In the genomic region with DNA sequence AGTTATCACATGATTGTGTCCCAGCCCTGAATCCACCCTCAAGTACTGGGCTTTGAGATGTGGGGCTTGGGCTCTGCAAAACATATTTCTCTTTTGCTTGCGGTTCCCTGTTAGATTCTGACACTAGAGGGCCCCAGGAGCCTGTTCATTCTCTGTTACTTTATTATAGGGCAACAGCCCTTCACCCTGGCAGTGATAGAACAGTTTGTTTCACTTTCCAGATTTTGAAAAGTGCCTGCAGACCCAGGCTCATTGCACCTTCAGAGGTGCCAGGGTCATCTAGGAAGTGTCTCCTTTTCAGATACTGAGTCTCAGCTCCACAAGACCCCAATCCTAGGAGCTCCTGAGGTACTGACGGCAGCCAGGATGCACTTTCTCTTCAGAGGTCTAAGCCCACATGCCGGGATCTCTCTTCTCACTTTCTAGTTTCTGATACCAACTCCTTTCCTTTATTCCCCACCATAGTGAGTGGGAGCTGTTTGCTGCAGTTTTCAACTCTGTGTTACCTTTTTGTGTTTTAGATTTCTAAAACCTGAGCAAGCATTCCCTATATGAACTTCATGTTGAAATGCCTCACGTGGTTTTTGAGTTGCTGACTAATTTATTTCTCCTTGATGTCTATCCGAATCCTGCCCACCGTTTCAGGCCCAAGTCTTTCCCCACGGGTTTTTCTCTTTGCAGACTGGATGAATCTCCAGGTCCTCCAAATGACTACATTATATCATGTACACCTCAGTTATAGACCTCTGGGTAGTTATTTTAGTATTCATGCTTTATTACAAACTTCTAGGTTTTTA, we compare ENCODE assay signal across 9 cellular contexts. TPM values are rescaled to one million over a fixed set of nuclear protein-coding genes. Genes with fewer than 3 reads are reported as not detected.
DNase-seq lines count a peak whose midpoint lies in the region; ATAC-seq, FAIRE-seq and TF ChIP-seq lines count a peak whose summit lies in the region.
"Had no signal": no experiment of that assay in that cellular context is flagged by ENCODE, and none has a peak within 500 bp of the region (broad histone marks: within the 10 kb centered on the region; RNA-seq: fewer than 3 reads in every experiment).

No MANE protein-coding gene starts in this region.

- H3K79me2 ChIP-seq in HepG2 (ENCODE audit: insufficient read depth, low read length): no peaks in the 10 kb centered on the region

- no peak overlapping the region for H3K27ac Mint-ChIP-seq in stimulated activated memory B cell treated with anti-CD40 and anti-IgM and Interleukin-4, amounts not matched to agents 10 μg/mL and 1 μg/mL and 100 μg/mL, for 72 hours

- peak; percentile 77 for FAIRE-seq in HepG2 (lab: Jason Lieb, UNC)

- in situ Hi-C loops in HepG2 (cut with HindIII; ENCODE audit: extremely low pct_ligation_motif_present, low pct_unique_long_range_greater_than_20kb): no loop called here

- TF ChIP-seq CTCF in VCaP (conservative IDR thresholded peaks at IDR 0.05): peak; percentile 92
- peak; percentile 89 for TF ChIP-seq CTCF in choroid plexus epithelial cell (conservative IDR thresholded peaks at IDR 0.05; ENCODE audit: low read depth, low read length)
- TF ChIP-seq CTCF in HepG2 (CRISPR knock-in tag; IDR thresholded peaks at IDR 0.05): peak; percentile 91

- peak overlapping the region; percentile 47 for H3K4me3 ChIP-seq in choroid plexus epithelial cell (ENCODE audit: low read depth, low read length)
- H3K4me3 ChIP-seq in HepG2 (replicated peaks in 1 of 3; ENCODE audit: insufficient read depth in 1 of 3, low read depth in 2 of 3, low read length in 3 of 3): peak overlapping the region; percentile 45 to 59 (median 57)
- H3K4me3 ChIP-seq: BLaER1 treated with 17β-estradiol and CSF1 and Interleukin-3, amounts not matched to agents 10 nM and 100 nM had no signal

- CTCF ChIA-PET in HepG2 (lab: Yijun Ruan, JAX; ENCODE audit: low intra/inter-chr PET ratio, low total read pairs): interaction anchor here (4.8 kb wide), 1 partner anchor 471 kb away, joined by 66 read pairs; no protein-coding TSS in a partner anchor

- H3K9me3 ChIP-seq in HepG2 (ENCODE audit: low read length): no peaks in the 10 kb centered on the region
- H3K9me3 ChIP-seq: BLaER1 treated with 17β-estradiol and CSF1 and Interleukin-3, amounts not matched to agents 10 nM and 100 nM had no signal

- H3K9ac ChIP-seq in HepG2 (ENCODE audit: insufficient read depth, low read depth, low read length): peak overlapping the region; percentile 29
- H3K9ac ChIP-seq: BLaER1 treated with 17β-estradiol and CSF1 and Interleukin-3, amounts not matched to agents 10 nM and 100 nM had no signal

- H3K36me3 Mint-ChIP-seq in stimulated activated memory B cell treated with anti-CD40 and anti-IgM and Interleukin-4, amounts not matched to agents 10 μg/mL and 1 μg/mL and 100 μg/mL, for 72 hours: no peaks in the 10 kb centered on the region

- peaks cover 5% of the 10 kb centered on the region; the same call in 1 of the 2 replicates for H3K4me1 ChIP-seq in HepG2 (ENCODE audit: insufficient read depth, low read length)

- H3K9me3 Mint-ChIP-seq in stimulated activated memory B cell treated with anti-CD40 and anti-IgM and Interleukin-4, amounts not matched to agents 10 μg/mL and 1 μg/mL and 100 μg/mL, for 72 hours: no peaks in the 10 kb centered on the region

- DNase-seq in NCI-H1436 (lab: John Stamatoyannopoulos, UW): peak; percentile 69
- no peak for DNase-seq in NCI-H1436 treated with DMSO at 0.1 percent for 48 hours (lab: John Stamatoyannopoulos, UW)
- peak; percentile 70 for DNase-seq in NCI-H2227 (lab: John Stamatoyannopoulos, UW; ENCODE audit: unreplicated experiment)
- DNase-seq in choroid plexus epithelial cell (ENCODE audit: low read depth): peak; percentile 80
- peak; percentile 72 for DNase-seq in HepG2 (ENCODE audit: low spot score)

- peak; percentile 83 for TF ChIP-seq RAD21 in HepG2 (CRISPR knock-in tag; IDR thresholded peaks at IDR 0.05)

- peak overlapping the region; percentile 47 for H3K4me3 Mint-ChIP-seq in stimulated activated memory B cell treated with anti-CD40 and anti-IgM and Interleukin-4, amounts not matched to agents 10 μg/mL and 1 μg/mL and 100 μg/mL, for 72 hours

- 9% methylated on average over 7 of the region's 7 CpGs for WGBS in HepG2 (ENCODE audit: low lambda C conversion rate)

- peaks cover 0 to 6% of the 10 kb centered on the region in 2 experiments; a peak in 1 of 5 replicates for H3K27me3 ChIP-seq in HepG2 (ENCODE audit: control insufficient read depth in 1 of 2, insufficient read depth in 2 of 2, low read length in 2 of 2)
- H3K27me3 ChIP-seq: BLaER1 treated with 17β-estradiol and CSF1 and Interleukin-3, amounts not matched to agents 10 nM and 100 nM had no signal

- intact Hi-C loops in HepG2 (cut with micrococcal nuclease; ENCODE audit: unreplicated experiment): loop anchor here (1.0 to 2.0 kb wide), 2 partner anchors 51 to 472 kb away; a partner anchor contains a TSS

- POLR2A ChIA-PET in HepG2 (lab: Yijun Ruan, JAX): no interaction called here

- H3K36me3 ChIP-seq in HepG2 (replicated peaks in 1 of 2; ENCODE audit: control insufficient read depth in 1 of 2, insufficient read depth in 2 of 2, low read length in 2 of 2): no peaks in the 10 kb centered on the region

- H3K27ac ChIP-seq in VCaP: peak overlapping the region; percentile 40; the same call in 1 of the 2 replicates
- H3K27ac ChIP-seq in HepG2 (ENCODE audit: extremely low read length, insufficient read depth, low read length): no peak overlapping the region
- H3K27ac ChIP-seq: BLaER1 treated with 17β-estradiol and CSF1 and Interleukin-3, amounts not matched to agents 10 nM and 100 nM had no signal

- peak overlapping the region; percentile 91 for H3K4me2 ChIP-seq in HepG2 (ENCODE audit: low read depth, low read length)

- peaks cover 23% of the 10 kb centered on the region for H3K4me1 Mint-ChIP-seq in stimulated activated memory B cell treated with anti-CD40 and anti-IgM and Interleukin-4, amounts not matched to agents 10 μg/mL and 1 μg/mL and 100 μg/mL, for 72 hours

- TF ChIP-seq EP300 in HepG2 (IDR thresholded peaks at IDR 0.05; ENCODE audit: low read depth in 2 of 2, low read length in 2 of 2) (no peak), HepG2 (CRISPR knock-in tag; IDR thresholded peaks at IDR 0.05; ENCODE audit: borderline replicate concordance) (no peak)

- H4K20me1 ChIP-seq in HepG2 (ENCODE audit: insufficient read depth, low read length): no peaks in the 10 kb centered on the region
- H4K20me1 ChIP-seq: BLaER1 treated with 17β-estradiol and CSF1 and Interleukin-3, amounts not matched to agents 10 nM and 100 nM had no signal

- no peak for TF ChIP-seq POLR2A in HepG2 (IDR thresholded peaks at IDR 0.05; ENCODE audit: insufficient read depth in 1 of 2, low read depth in 2 of 2, low read length in 2 of 2)

- no TSS peak for BruUV-seq in HepG2 (replicated peaks; lab: Mats Ljungman, UMichigan)

- ATAC-seq in HG02938 (IDR thresholded peaks at IDR 0.05; ENCODE audit: unreplicated experiment): peak; percentile 72
- peak; percentile 95 for ATAC-seq in HepG2
- peak; percentile 78 for ATAC-seq in stimulated activated memory B cell treated with anti-CD40 and anti-IgM and Interleukin-4, amounts not matched to agents 10 μg/mL and 1 μg/mL and 100 μg/mL, for 72 hours

- H2AFZ ChIP-seq in HepG2 (ENCODE audit: low read length): peak overlapping the region; percentile 48

- peaks cover 4% of the 10 kb centered on the region for H3K27me3 Mint-ChIP-seq in stimulated activated memory B cell treated with anti-CD40 and anti-IgM and Interleukin-4, amounts not matched to agents 10 μg/mL and 1 μg/mL and 100 μg/mL, for 72 hours

RNA-seq across cellular contexts. Expression of a gene that starts 10.9 kb away (rescaled TPM):
- 38.4 and 50.8 TPM in 2 replicates for total RNA-seq in HepG2 (2016; rRNA removed; fragmentation: Illumina TruSeq; extraction: Trizol)
- 6.2 and 6.4 TPM in 2 replicates for total RNA-seq in HepG2 (2016; cell fraction: cytosol; rRNA removed; fragmentation: Illumina TruSeq; extraction: Trizol; ENCODE audit: low read depth)
- total RNA-seq in HepG2 (2016; cell fraction: insoluble cytoplasmic fraction; rRNA removed; fragmentation: Illumina TruSeq; extraction: Trizol): 39.5 and 50.0 TPM in 2 replicates
- total RNA-seq in HepG2 (2016; cell fraction: membrane; rRNA removed; fragmentation: Illumina TruSeq; extraction: Trizol): 18.4 and 20.2 TPM in 2 replicates
- total RNA-seq in HepG2 (2016; cell fraction: nucleus; rRNA removed; fragmentation: Illumina TruSeq; extraction: Trizol): 17.8 and 18.7 TPM in 2 replicates
- 37.4 and 38.4 TPM in 2 replicates for polyA plus RNA-seq in HepG2 (2011; rRNA removed)
- polyA plus RNA-seq in HepG2 (2011; cell fraction: cytosol; rRNA removed): 33.8 and 41.1 TPM in 2 replicates
- polyA plus RNA-seq in HepG2 (2011; cell fraction: nucleus; rRNA removed): 18.1 and 19.0 TPM in 2 replicates
- 15.8 and 17.3 TPM in 2 replicates for polyA plus RNA-seq in HepG2 (2012)
- polyA plus RNA-seq in HepG2 (2016; cell fraction: cytosol; fragmentation: Illumina TruSeq; extraction: Trizol; ENCODE audit: low read depth): 5.3 and 6.1 TPM in 2 replicates
- 49.1 and 55.1 TPM in 2 replicates for polyA plus RNA-seq in HepG2 (2016; cell fraction: insoluble cytoplasmic fraction; fragmentation: Illumina TruSeq; extraction: Trizol; ENCODE audit: low read depth)
- 14.0 and 15.3 TPM in 2 replicates for polyA plus RNA-seq in HepG2 (2016; cell fraction: membrane; fragmentation: Illumina TruSeq; extraction: Trizol; ENCODE audit: low read depth)
- 23.9 and 25.0 TPM in 2 replicates for polyA plus RNA-seq in HepG2 (2016; cell fraction: nucleus; fragmentation: Illumina TruSeq; extraction: Trizol; ENCODE audit: insufficient read depth, low read depth)
- polyA minus RNA-seq in HepG2 (2011; rRNA and poly(A)+ RNA removed; ENCODE audit: low replicate concordance): 20.6 and 39.2 TPM in 2 replicates
- polyA minus RNA-seq in HepG2 (2011; cell fraction: cytosol; rRNA and poly(A)+ RNA removed): 13.6 and 14.0 TPM in 2 replicates
- polyA minus RNA-seq in HepG2 (2011; cell fraction: nucleus; rRNA and poly(A)+ RNA removed): 31.2 and 33.4 TPM in 2 replicates

RNA-seq across cellular contexts. Expression of a gene that starts 51.9 kb away (rescaled TPM):
- 22.8 and 35.0 TPM in 2 replicates for total RNA-seq in HepG2 (2016; rRNA removed; fragmentation: Illumina TruSeq; extraction: Trizol)
- 2.0 and 2.8 TPM in 2 replicates for total RNA-seq in HepG2 (2016; cell fraction: cytosol; rRNA removed; fragmentation: Illumina TruSeq; extraction: Trizol; ENCODE audit: low read depth)
- 22.8 and 33.7 TPM in 2 replicates for total RNA-seq in HepG2 (2016; cell fraction: insoluble cytoplasmic fraction; rRNA removed; fragmentation: Illumina TruSeq; extraction: Trizol)
- total RNA-seq in HepG2 (2016; cell fraction: membrane; rRNA removed; fragmentation: Illumina TruSeq; extraction: Trizol): 10.6 and 11.6 TPM in 2 replicates
- 23.7 and 24.9 TPM in 2 replicates for total RNA-seq in HepG2 (2016; cell fraction: nucleus; rRNA removed; fragmentation: Illumina TruSeq; extraction: Trizol)
- 8.3 and 8.5 TPM in 2 replicates for polyA plus RNA-seq in HepG2 (2011; rRNA removed)
- 3.0 and 5.0 TPM in 2 replicates for polyA plus RNA-seq in HepG2 (2011; cell fraction: cytosol; rRNA removed)
- 11.1 and 13.3 TPM in 2 replicates for polyA plus RNA-seq in HepG2 (2011; cell fraction: nucleus; rRNA removed)
- polyA plus RNA-seq in HepG2 (2012): 12.5 and 13.2 TPM in 2 replicates
- polyA plus RNA-seq in HepG2 (2016; cell fraction: cytosol; fragmentation: Illumina TruSeq; extraction: Trizol; ENCODE audit: low read depth): 0.60 and 0.61 TPM in 2 replicates
- polyA plus RNA-seq in HepG2 (2016; cell fraction: insoluble cytoplasmic fraction; fragmentation: Illumina TruSeq; extraction: Trizol; ENCODE audit: low read depth): 15.9 and 18.7 TPM in 2 replicates
- polyA plus RNA-seq in HepG2 (2016; cell fraction: membrane; fragmentation: Illumina TruSeq; extraction: Trizol; ENCODE audit: low read depth): 2.9 and 3.1 TPM in 2 replicates
- 20.1 and 21.2 TPM in 2 replicates for polyA plus RNA-seq in HepG2 (2016; cell fraction: nucleus; fragmentation: Illumina TruSeq; extraction: Trizol; ENCODE audit: insufficient read depth, low read depth)
- 19.1 and 26.3 TPM in 2 replicates for polyA minus RNA-seq in HepG2 (2011; rRNA and poly(A)+ RNA removed; ENCODE audit: low replicate concordance)
- 9.1 and 11.3 TPM in 2 replicates for polyA minus RNA-seq in HepG2 (2011; cell fraction: cytosol; rRNA and poly(A)+ RNA removed)
- polyA minus RNA-seq in HepG2 (2011; cell fraction: nucleus; rRNA and poly(A)+ RNA removed): 35.5 and 35.9 TPM in 2 replicates
